ENCODE assay signal across 8 cellular contexts in the genomic region with DNA sequence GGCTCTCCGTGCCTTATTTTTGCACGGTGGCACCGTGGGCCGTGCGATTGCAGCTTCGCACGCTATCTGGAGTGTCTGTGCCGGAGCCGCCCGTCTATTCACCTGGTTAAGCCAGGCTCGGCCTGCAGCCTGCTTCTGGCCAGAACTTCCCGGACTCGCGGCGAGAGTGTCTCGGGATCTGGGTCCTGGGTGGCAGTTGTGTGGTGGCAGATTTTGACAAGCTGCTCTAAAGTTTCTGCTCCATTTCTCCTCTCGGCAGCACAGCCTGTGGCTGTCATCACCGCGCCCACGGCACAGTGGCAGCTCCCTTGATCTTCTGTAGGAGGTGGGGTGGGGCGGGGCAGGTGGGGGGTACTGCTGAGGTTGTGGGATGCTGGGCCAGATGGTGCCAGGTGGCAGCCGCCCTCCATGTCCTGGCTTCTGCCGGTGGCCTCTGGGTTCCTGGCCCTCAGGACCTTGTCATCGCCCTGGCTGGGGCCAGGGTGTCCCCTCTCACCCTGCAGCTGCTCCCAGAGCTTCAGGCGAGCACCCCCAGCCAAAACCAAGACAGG. TPM values are rescaled to one million over a fixed set of nuclear protein-coding genes. Genes with fewer than 3 reads are reported as not detected.
A peak's percentile ranks its signal among the peaks of the same experiment; 100 is the strongest.
DNase-seq lines count a peak whose midpoint lies in the region; ATAC-seq, FAIRE-seq and TF ChIP-seq lines count a peak whose summit lies in the region.

No MANE protein-coding gene starts in this region.

- H3K27ac ChIP-seq in lung (ENCODE audit: low read depth in 1 of 2, low read length in 1 of 2) = peak overlapping the region in 1 of 2 donors; percentile 49
- peak overlapping the region; percentile 30 to 76 (median 62) for H3K27ac ChIP-seq in stomach

- H3K27me3 ChIP-seq in bronchial epithelial cell (ENCODE audit: control insufficient read depth, insufficient read depth, low read length) (no peaks in the 10 kb centered on the region), lung (ENCODE audit: control insufficient read depth, insufficient read depth) (no peaks in the 10 kb centered on the region), stomach (peaks cover 13 to 95% (median 72%) of the 10 kb centered on the region in 3 donors)

- peaks cover 2 to 11% of the 10 kb centered on the region in 2 donors for H3K4me1 ChIP-seq in lung (ENCODE audit: control insufficient read depth in 2 of 2, insufficient read depth in 2 of 2, low read length in 2 of 2)
- H3K4me1 ChIP-seq in stomach = peaks cover 35 to 59% (median 52%) of the 10 kb centered on the region in 4 donors

- FAIRE-seq in bronchial epithelial cell (lab: Jason Lieb, UNC) = no peak

- no peak for TF ChIP-seq POLR2A in stomach (IDR thresholded peaks at IDR 0.05)

- TF ChIP-seq EP300 in stomach (IDR thresholded peaks at IDR 0.05) = no peak

- ATAC-seq in lung (ENCODE audit: insufficient read depth, low FRiP score) = no peak
- no peak for ATAC-seq in GM19324 (IDR thresholded peaks at IDR 0.05; ENCODE audit: low FRiP score, unreplicated experiment)
- ATAC-seq in GM21576 (IDR thresholded peaks at IDR 0.05; ENCODE audit: unreplicated experiment) = no peak
- no peak for ATAC-seq in HG02870 (IDR thresholded peaks at IDR 0.05; ENCODE audit: unreplicated experiment)

- no peak for TF ChIP-seq CTCF in bronchial epithelial cell (IDR thresholded peaks at IDR 0.05; ENCODE audit: insufficient read depth, low read length, severe bottlenecking)
- no peak for TF ChIP-seq CTCF in lung (IDR thresholded peaks at IDR 0.05; ENCODE audit: control extremely low read depth, extremely low read depth)
- TF ChIP-seq CTCF in stomach (IDR thresholded peaks at IDR 0.05) = no peak

- DNase-seq in ELR (ENCODE audit: low read depth) (peak; percentile 60), NCI-H748 (lab: John Stamatoyannopoulos, UW; ENCODE audit: unreplicated experiment) (peak; percentile 84), bronchial epithelial cell (ENCODE audit: low read depth) (no peak), lung (ENCODE audit: low spot score) (no peak), stomach (no peak)

- no peaks in the 10 kb centered on the region for H3K36me3 ChIP-seq in bronchial epithelial cell (ENCODE audit: control insufficient read depth, insufficient read depth, low read length)
- no peaks in the 10 kb centered on the region for H3K36me3 ChIP-seq in lung (ENCODE audit: control insufficient read depth in 2 of 2, insufficient read depth in 2 of 2, low read length in 2 of 2)
- no peaks in the 10 kb centered on the region for H3K36me3 ChIP-seq in stomach

- WGBS in lung, 2 donors = 3 to 7% methylated on average over 25 of the region's 25 CpGs
- 3 to 10% (median 6%) methylated on average over 13 to 25 of the region's 25 CpGs for WGBS in stomach, 5 donors

- intact Hi-C loops in stomach (cut with DNase I; ENCODE audit: low total_unique reads) = no loop called here

- H3K9me3 ChIP-seq in lung (ENCODE audit: control insufficient read depth in 2 of 2, insufficient read depth in 1 of 2, low read length in 1 of 2) = peaks cover 0 to 2% of the 10 kb centered on the region in 2 donors
- no peaks in the 10 kb centered on the region for H3K9me3 ChIP-seq in stomach

- H3K4me3 ChIP-seq in bronchial epithelial cell (ENCODE audit: low read depth, low read length) = peak overlapping the region; percentile 41
- peak overlapping the region; percentile 19 for H3K4me3 ChIP-seq in lung
- H3K4me3 ChIP-seq in stomach = peak overlapping the region; percentile 43 to 59 (median 54)

RNA-seq across cellular contexts. Expression of gene MMP17, which starts 2.9 kb away (rescaled TPM):
- total RNA-seq in bronchial epithelial cell = 4.1 and 4.5 TPM in 2 replicates
- 1 to 10 TPM; 1.7 to 4.6 TPM for total RNA-seq in lung
- polyA plus RNA-seq in lung = 1 to 10 TPM; 3.3 to 5.6 TPM
- total RNA-seq in stomach = 1 to 10 TPM in 3 of 5 donors, not detected in 2; 1.8 to 3.1 (median 2.2) TPM
- 1 to 10 TPM in 2 of 3 donors, under 1 TPM in 1; 0.46 to 2.7 (median 2.0) TPM for polyA plus RNA-seq in stomach

Comparison
In these comparisons a context has a peak if more than half of its experiments do, and no peak if none do; other contexts are left out.
1. DNase-seq: peak in ELR (single experiment) and NCI-H748 (single experiment); none in bronchial epithelial cell (single experiment), lung (single experiment) and stomach (single experiment).
2. Peak in every context shown above with its lines, with median percentiles within 50 percentile points of each other: H3K4me3 ChIP-seq.